In the genomic region with DNA sequence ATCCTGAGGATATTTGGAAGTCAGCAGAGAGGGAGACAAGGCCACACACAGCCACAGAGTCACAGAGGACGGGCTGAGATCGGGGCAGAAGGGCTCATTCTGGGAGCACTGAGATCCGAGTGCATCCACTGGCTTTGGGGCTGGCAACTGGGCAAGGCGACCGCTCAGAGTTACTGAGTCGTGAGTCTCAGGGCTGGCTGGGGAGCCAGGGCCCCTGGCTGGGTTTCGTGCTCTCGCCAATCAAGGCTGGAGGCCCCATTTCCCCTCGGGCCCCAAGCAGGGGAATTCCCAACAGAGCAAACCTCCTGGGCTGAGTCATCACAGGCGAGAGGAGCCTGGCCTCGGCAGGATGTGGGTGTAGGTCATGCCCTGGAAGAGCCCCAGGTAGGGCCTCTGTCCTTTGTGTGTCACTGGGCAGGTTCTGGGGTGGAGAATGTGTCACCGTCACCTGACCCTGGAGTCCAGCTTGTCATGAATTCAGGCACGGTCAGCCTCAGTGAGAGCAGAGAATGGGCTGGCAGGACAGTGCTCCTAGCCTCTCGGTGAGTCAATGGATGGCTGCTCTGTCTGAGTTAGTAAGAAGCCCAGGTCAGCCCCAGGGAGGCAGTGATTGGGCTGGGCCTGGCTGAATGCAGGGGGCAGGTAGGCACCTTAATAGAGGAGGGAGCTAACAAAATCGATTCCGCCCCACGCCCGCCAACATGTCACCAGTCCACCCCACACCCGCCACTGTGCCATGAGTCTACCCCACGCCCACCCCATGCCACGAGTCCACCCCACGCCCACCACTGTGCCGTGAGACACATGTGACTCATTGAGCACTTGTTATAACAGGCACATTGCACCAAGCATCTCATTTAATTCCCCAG, we compare ENCODE assay signal across 1 cellular context.
TF ChIP-seq lines count a peak whose summit lies in the region.

No MANE protein-coding gene starts in this region.

TF ChIP-seq in HepG2, 621 proteins besides CTCF, POLR2A, EP300 and RAD21 (continued from another document and continues in another):
- TF ChIP-seq, protein P1, sequence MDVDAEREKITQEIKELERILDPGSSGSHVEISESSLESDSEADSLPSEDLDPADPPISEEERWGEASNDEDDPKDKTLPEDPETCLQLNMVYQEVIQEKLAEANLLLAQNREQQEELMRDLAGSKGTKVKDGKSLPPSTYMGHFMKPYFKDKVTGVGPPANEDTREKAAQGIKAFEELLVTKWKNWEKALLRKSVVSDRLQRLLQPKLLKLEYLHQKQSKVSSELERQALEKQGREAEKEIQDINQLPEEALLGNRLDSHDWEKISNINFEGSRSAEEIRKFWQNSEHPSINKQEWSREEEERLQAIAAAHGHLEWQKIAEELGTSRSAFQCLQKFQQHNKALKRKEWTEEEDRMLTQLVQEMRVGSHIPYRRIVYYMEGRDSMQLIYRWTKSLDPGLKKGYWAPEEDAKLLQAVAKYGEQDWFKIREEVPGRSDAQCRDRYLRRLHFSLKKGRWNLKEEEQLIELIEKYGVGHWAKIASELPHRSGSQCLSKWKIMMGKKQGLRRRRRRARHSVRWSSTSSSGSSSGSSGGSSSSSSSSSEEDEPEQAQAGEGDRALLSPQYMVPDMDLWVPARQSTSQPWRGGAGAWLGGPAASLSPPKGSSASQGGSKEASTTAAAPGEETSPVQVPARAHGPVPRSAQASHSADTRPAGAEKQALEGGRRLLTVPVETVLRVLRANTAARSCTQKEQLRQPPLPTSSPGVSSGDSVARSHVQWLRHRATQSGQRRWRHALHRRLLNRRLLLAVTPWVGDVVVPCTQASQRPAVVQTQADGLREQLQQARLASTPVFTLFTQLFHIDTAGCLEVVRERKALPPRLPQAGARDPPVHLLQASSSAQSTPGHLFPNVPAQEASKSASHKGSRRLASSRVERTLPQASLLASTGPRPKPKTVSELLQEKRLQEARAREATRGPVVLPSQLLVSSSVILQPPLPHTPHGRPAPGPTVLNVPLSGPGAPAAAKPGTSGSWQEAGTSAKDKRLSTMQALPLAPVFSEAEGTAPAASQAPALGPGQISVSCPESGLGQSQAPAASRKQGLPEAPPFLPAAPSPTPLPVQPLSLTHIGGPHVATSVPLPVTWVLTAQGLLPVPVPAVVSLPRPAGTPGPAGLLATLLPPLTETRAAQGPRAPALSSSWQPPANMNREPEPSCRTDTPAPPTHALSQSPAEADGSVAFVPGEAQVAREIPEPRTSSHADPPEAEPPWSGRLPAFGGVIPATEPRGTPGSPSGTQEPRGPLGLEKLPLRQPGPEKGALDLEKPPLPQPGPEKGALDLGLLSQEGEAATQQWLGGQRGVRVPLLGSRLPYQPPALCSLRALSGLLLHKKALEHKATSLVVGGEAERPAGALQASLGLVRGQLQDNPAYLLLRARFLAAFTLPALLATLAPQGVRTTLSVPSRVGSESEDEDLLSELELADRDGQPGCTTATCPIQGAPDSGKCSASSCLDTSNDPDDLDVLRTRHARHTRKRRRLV (CRISPR knock-in tag; IDR thresholded peaks at IDR 0.05): peak; percentile 69; the same call in 1 of the 2 replicates
- TF ChIP-seq DMAP1 (CRISPR knock-in tag; IDR thresholded peaks at IDR 0.05) (peak; percentile 91), EHMT2 (IDR thresholded peaks at IDR 0.05; ENCODE audit: borderline replicate concordance, low read depth, low read length) (no peak), ZNF180 (CRISPR knock-in tag; IDR thresholded peaks at IDR 0.05; ENCODE audit: borderline replicate concordance, low read depth) (no peak), ZSCAN9 (CRISPR knock-in tag; IDR thresholded peaks at IDR 0.05; ENCODE audit: borderline replicate concordance) (peak; percentile 94), ZNF501 (CRISPR knock-in tag; IDR thresholded peaks at IDR 0.05) (peak; percentile 73), SSRP1 (CRISPR knock-in tag; IDR thresholded peaks at IDR 0.05) (no peak), CHD2 (IDR thresholded peaks at IDR 0.05; ENCODE audit: low read depth, low read length) (no peak), XBP1 (CRISPR knock-in tag; IDR thresholded peaks at IDR 0.05) (peak; percentile 93; the same call in 1 of the 2 replicates), ZNF678 (CRISPR knock-in tag; IDR thresholded peaks at IDR 0.05) (no peak), ZFP62 (CRISPR knock-in tag; IDR thresholded peaks at IDR 0.05) (0 out of 2 replicates have a peak, but pooled peaks have one; percentile 79), ZNF17 (CRISPR knock-in tag; IDR thresholded peaks at IDR 0.05) (no peak), U2AF2 (IDR thresholded peaks at IDR 0.05; ENCODE audit: low read depth, low read length) (0 out of 2 replicates have a peak, but pooled peaks have one; percentile 40), MXD4 (CRISPR knock-in tag; IDR thresholded peaks at IDR 0.05) (peak; percentile 86), ZNF205 (CRISPR knock-in tag; IDR thresholded peaks at IDR 0.05) (peak; percentile 81; the same call in 1 of the 2 replicates), SCMH1 (CRISPR knock-in tag; IDR thresholded peaks at IDR 0.05; ENCODE audit: borderline replicate concordance) (no peak), FLYWCH1 (CRISPR knock-in tag; IDR thresholded peaks at IDR 0.05) (no peak), ZNF746 (CRISPR knock-in tag; IDR thresholded peaks at IDR 0.05) (peak; percentile 91), ZNF562 (CRISPR knock-in tag; IDR thresholded peaks at IDR 0.05; ENCODE audit: borderline replicate concordance) (no peak), NFE2L2 (IDR thresholded peaks at IDR 0.05; ENCODE audit: low read length) (peak; percentile 67), ZNF383 (CRISPR knock-in tag; IDR thresholded peaks at IDR 0.05; ENCODE audit: borderline replicate concordance) (no peak), ZNF124 (CRISPR knock-in tag; IDR thresholded peaks at IDR 0.05) (peak; percentile 79; the same call in 1 of the 2 replicates), HOXD1 (CRISPR knock-in tag; IDR thresholded peaks at IDR 0.05) (peak; percentile 79; the same call in 1 of the 2 replicates), ZNF674 (CRISPR knock-in tag; IDR thresholded peaks at IDR 0.05; ENCODE audit: low read depth) (0 out of 2 replicates have a peak, but pooled peaks have one; percentile 52), STAT5B (CRISPR knock-in tag; IDR thresholded peaks at IDR 0.05) (no peak), RARG (CRISPR knock-in tag; IDR thresholded peaks at IDR 0.05; ENCODE audit: low read depth) (no peak), GATAD1 (CRISPR knock-in tag; IDR thresholded peaks at IDR 0.05) (peak; percentile 78), RARA (CRISPR knock-in tag; IDR thresholded peaks at IDR 0.05) (peak; percentile 100), ZBTB20 (CRISPR knock-in tag; IDR thresholded peaks at IDR 0.05; ENCODE audit: borderline replicate concordance, low read depth) (peak; percentile 48), GLI4 (CRISPR knock-in tag; IDR thresholded peaks at IDR 0.05; ENCODE audit: borderline replicate concordance) (no peak), HDAC6 (IDR thresholded peaks at IDR 0.05; ENCODE audit: low read depth, low read length) (no peak), MEF2D (CRISPR knock-in tag; IDR thresholded peaks at IDR 0.05) (peak; percentile 96), ZFP90 (CRISPR knock-in tag; IDR thresholded peaks at IDR 0.05; ENCODE audit: borderline replicate concordance) (no peak), ZNF12 (CRISPR knock-in tag; IDR thresholded peaks at IDR 0.05) (peak; percentile 58; the same call in 1 of the 2 replicates), TCF7 (IDR thresholded peaks at IDR 0.05; ENCODE audit: low read depth) (peak; percentile 78), ZNF564 (CRISPR knock-in tag; IDR thresholded peaks at IDR 0.05) (peak; percentile 76; the same call in 1 of the 2 replicates), HNRNPUL1 (IDR thresholded peaks at IDR 0.05; ENCODE audit: low read depth, low read length) (no peak)
- TF ChIP-seq, protein P2, sequence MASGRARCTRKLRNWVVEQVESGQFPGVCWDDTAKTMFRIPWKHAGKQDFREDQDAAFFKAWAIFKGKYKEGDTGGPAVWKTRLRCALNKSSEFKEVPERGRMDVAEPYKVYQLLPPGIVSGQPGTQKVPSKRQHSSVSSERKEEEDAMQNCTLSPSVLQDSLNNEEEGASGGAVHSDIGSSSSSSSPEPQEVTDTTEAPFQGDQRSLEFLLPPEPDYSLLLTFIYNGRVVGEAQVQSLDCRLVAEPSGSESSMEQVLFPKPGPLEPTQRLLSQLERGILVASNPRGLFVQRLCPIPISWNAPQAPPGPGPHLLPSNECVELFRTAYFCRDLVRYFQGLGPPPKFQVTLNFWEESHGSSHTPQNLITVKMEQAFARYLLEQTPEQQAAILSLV (CRISPR knock-in tag; IDR thresholded peaks at IDR 0.05; ENCODE audit: borderline replicate concordance): peak; percentile 90
- TF ChIP-seq, protein P3, sequence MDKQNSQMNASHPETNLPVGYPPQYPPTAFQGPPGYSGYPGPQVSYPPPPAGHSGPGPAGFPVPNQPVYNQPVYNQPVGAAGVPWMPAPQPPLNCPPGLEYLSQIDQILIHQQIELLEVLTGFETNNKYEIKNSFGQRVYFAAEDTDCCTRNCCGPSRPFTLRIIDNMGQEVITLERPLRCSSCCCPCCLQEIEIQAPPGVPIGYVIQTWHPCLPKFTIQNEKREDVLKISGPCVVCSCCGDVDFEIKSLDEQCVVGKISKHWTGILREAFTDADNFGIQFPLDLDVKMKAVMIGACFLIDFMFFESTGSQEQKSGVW (CRISPR knock-in tag; IDR thresholded peaks at IDR 0.05; ENCODE audit: borderline replicate concordance): no peak; the same call in 1 of the 2 replicates
- TF ChIP-seq, protein P4, sequence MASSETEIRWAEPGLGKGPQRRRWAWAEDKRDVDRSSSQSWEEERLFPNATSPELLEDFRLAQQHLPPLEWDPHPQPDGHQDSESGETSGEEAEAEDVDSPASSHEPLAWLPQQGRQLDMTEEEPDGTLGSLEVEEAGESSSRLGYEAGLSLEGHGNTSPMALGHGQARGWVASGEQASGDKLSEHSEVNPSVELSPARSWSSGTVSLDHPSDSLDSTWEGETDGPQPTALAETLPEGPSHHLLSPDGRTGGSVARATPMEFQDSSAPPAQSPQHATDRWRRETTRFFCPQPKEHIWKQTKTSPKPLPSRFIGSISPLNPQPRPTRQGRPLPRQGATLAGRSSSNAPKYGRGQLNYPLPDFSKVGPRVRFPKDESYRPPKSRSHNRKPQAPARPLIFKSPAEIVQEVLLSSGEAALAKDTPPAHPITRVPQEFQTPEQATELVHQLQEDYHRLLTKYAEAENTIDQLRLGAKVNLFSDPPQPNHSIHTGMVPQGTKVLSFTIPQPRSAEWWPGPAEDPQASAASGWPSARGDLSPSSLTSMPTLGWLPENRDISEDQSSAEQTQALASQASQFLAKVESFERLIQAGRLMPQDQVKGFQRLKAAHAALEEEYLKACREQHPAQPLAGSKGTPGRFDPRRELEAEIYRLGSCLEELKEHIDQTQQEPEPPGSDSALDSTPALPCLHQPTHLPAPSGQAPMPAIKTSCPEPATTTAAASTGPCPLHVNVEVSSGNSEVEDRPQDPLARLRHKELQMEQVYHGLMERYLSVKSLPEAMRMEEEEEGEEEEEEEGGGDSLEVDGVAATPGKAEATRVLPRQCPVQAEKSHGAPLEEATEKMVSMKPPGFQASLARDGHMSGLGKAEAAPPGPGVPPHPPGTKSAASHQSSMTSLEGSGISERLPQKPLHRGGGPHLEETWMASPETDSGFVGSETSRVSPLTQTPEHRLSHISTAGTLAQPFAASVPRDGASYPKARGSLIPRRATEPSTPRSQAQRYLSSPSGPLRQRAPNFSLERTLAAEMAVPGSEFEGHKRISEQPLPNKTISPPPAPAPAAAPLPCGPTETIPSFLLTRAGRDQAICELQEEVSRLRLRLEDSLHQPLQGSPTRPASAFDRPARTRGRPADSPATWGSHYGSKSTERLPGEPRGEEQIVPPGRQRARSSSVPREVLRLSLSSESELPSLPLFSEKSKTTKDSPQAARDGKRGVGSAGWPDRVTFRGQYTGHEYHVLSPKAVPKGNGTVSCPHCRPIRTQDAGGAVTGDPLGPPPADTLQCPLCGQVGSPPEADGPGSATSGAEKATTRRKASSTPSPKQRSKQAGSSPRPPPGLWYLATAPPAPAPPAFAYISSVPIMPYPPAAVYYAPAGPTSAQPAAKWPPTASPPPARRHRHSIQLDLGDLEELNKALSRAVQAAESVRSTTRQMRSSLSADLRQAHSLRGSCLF (CRISPR knock-in tag; IDR thresholded peaks at IDR 0.05; ENCODE audit: borderline replicate concordance): no peak
- TF ChIP-seq, protein P5, sequence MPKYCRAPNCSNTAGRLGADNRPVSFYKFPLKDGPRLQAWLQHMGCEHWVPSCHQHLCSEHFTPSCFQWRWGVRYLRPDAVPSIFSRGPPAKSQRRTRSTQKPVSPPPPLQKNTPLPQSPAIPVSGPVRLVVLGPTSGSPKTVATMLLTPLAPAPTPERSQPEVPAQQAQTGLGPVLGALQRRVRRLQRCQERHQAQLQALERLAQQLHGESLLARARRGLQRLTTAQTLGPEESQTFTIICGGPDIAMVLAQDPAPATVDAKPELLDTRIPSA (CRISPR knock-in tag; IDR thresholded peaks at IDR 0.05; ENCODE audit: borderline replicate concordance): no peak
- TF ChIP-seq, protein P6, sequence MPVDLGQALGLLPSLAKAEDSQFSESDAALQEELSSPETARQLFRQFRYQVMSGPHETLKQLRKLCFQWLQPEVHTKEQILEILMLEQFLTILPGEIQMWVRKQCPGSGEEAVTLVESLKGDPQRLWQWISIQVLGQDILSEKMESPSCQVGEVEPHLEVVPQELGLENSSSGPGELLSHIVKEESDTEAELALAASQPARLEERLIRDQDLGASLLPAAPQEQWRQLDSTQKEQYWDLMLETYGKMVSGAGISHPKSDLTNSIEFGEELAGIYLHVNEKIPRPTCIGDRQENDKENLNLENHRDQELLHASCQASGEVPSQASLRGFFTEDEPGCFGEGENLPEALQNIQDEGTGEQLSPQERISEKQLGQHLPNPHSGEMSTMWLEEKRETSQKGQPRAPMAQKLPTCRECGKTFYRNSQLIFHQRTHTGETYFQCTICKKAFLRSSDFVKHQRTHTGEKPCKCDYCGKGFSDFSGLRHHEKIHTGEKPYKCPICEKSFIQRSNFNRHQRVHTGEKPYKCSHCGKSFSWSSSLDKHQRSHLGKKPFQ (CRISPR knock-in tag; IDR thresholded peaks at IDR 0.05; ENCODE audit: insufficient replicate concordance): peak; percentile 83
- TF ChIP-seq, protein P7, sequence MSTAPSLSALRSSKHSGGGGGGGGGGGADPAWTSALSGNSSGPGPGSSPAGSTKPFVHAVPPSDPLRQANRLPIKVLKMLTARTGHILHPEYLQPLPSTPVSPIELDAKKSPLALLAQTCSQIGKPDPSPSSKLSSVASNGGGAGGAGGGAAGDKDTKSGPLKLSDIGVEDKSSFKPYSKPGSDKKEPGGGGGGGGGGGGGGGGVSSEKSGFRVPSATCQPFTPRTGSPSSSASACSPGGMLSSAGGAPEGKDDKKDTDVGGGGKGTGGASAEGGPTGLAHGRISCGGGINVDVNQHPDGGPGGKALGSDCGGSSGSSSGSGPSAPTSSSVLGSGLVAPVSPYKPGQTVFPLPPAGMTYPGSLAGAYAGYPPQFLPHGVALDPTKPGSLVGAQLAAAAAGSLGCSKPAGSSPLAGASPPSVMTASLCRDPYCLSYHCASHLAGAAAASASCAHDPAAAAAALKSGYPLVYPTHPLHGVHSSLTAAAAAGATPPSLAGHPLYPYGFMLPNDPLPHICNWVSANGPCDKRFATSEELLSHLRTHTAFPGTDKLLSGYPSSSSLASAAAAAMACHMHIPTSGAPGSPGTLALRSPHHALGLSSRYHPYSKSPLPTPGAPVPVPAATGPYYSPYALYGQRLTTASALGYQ (CRISPR knock-in tag; IDR thresholded peaks at IDR 0.05): peak; percentile 96
- TF ChIP-seq, protein P8, sequence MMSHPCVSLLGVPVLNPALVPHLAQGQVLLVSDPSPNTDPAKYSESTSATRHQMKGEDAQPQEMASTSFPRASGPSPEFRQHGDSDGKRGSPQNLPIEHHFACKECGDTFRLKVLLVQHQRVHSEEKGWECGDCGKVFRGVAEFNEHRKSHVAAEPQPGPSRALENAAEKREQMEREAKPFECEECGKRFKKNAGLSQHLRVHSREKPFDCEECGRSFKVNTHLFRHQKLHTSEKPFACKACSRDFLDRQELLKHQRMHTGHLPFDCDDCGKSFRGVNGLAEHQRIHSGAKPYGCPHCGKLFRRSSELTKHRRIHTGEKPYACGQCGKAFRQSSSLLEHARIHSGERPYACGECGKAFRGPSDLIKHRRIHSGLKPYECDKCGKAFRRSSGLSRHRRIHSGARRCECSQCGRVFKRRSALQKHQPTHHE (CRISPR knock-in tag; IDR thresholded peaks at IDR 0.05; ENCODE audit: borderline replicate concordance): peak; percentile 72; the same call in 1 of the 2 replicates
